Comparison of ENCODE assay signal across 1 cellular context in genomic region chrX:68146054-68146453, GRCh38.
TF ChIP-seq lines count a peak whose summit lies in the region.

No MANE protein-coding gene starts in this region.

TF ChIP-seq in HCT116, 20 proteins besides CTCF, POLR2A, EP300 and RAD21 (continued from another document):
- TF ChIP-seq ZBTB33 (IDR thresholded peaks at IDR 0.05; ENCODE audit: extremely low read depth, insufficient replicate concordance, low read length) = no peak
- no peak for TF ChIP-seq TCF7L2 (IDR thresholded peaks at IDR 0.05; ENCODE audit: borderline replicate concordance, extremely low read depth, insufficient read depth, insufficient read length)
- TF ChIP-seq CEBPB (IDR thresholded peaks at IDR 0.05; ENCODE audit: low read depth) = no peak
- TF ChIP-seq SP1 (IDR thresholded peaks at IDR 0.05; ENCODE audit: low read depth) = no peak
